In the genomic region with DNA sequence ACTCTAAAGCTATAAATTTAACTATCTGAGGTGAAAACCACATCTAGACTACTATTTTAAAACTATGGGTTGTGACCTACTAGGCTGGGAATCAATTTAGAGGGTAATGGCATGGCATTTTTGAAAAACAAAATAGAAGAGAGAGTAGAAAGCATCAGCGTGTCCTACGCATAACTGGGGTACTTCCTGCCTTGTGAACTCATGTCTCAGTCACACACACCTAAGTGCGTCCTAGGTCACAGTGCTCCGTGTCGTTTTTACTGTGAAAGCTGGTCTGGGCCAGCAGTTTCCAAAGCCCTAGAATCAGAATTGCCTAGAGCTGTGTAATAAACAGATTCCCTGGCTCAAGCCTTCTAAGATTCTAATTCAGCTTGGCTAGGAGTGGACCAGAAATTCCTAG, we compare ENCODE assay signal across 18 cellular contexts.
"Had no signal": no experiment of that assay in that cellular context is flagged by ENCODE, and none has a peak within 500 bp of the region (broad histone marks: within the 10 kb centered on the region; RNA-seq: fewer than 3 reads in every experiment).

No MANE protein-coding gene starts in this region.

- H3K36me3 ChIP-seq: cardiac muscle cell, prostate gland, uterus, WERI-Rb-1 had no signal

- H3K4me1 ChIP-seq: esophagus squamous epithelium, prostate gland, tibial nerve, uterus had no signal

- ATAC-seq: activated CD8-positive, alpha-beta memory T cell treated with anti-CD3 and anti-CD28 coated beads, Interleukin-2, amount 10 ng/mL, durations not matched to agents 7 days and 5 days; heart right ventricle had no signal

- H3K27ac Mint-ChIP-seq: activated CD8-positive, alpha-beta memory T cell treated with anti-CD3 and anti-CD28 coated beads, Interleukin-2, amount 10 ng/mL, durations not matched to agents 7 days and 5 days; dendritic cell treated with granulocyte-macrophage colony-stimulating factor and Interleukin-4, amounts not matched to agents 40 ng/mL and 50 ng/mL, for 4 days; stimulated activated naive CD8-positive, alpha-beta T cell treated with anti-CD3 and anti-CD28 coated beads, Interleukin-15, Interleukin-2, amounts not matched to agents 100 ng/mL and 50 ng/mL, for 24 hours had no signal

- H3K4me3 Mint-ChIP-seq: activated CD8-positive, alpha-beta memory T cell treated with anti-CD3 and anti-CD28 coated beads, Interleukin-2, amount 10 ng/mL, durations not matched to agents 7 days and 5 days; dendritic cell treated with granulocyte-macrophage colony-stimulating factor and Interleukin-4, amounts not matched to agents 40 ng/mL and 50 ng/mL, for 4 days; stimulated activated naive CD8-positive, alpha-beta T cell treated with anti-CD3 and anti-CD28 coated beads, Interleukin-15, Interleukin-2, amounts not matched to agents 100 ng/mL and 50 ng/mL, for 24 hours had no signal

- H3K4me3 ChIP-seq: cardiac muscle cell, esophagus squamous epithelium, heart right ventricle, left ventricle myocardium inferior, prostate gland, right atrium auricular region, tibial nerve, uterus had no signal

- DNase-seq: activated CD8-positive, alpha-beta memory T cell treated with anti-CD3 and anti-CD28 coated beads, Interleukin-2, amount 10 ng/mL, durations not matched to agents 7 days and 5 days; activated gamma-delta T cell treated with Interleukin-2 at 50 U/mL for 16 hours; amniotic stem cell; effector CD8-positive, alpha-beta T cell; esophagus squamous epithelium; heart right ventricle; kidney glomerular epithelial cell; left ventricle myocardium inferior; mammary epithelial cell; SHP77 treated with DMSO at 0.1 percent for 48 hours; uterus; WERI-Rb-1 had no signal

- H3K9me3 ChIP-seq: esophagus squamous epithelium, heart right ventricle, left ventricle myocardium inferior, prostate gland, right atrium auricular region, tibial nerve, uterus had no signal

- H3K9me3 Mint-ChIP-seq: dendritic cell treated with granulocyte-macrophage colony-stimulating factor and Interleukin-4, amounts not matched to agents 40 ng/mL and 50 ng/mL, for 4 days; stimulated activated naive CD8-positive, alpha-beta T cell treated with anti-CD3 and anti-CD28 coated beads, Interleukin-15, Interleukin-2, amounts not matched to agents 100 ng/mL and 50 ng/mL, for 24 hours had no signal

- H3K27me3 Mint-ChIP-seq: activated CD8-positive, alpha-beta memory T cell treated with anti-CD3 and anti-CD28 coated beads, Interleukin-2, amount 10 ng/mL, durations not matched to agents 7 days and 5 days; dendritic cell treated with granulocyte-macrophage colony-stimulating factor and Interleukin-4, amounts not matched to agents 40 ng/mL and 50 ng/mL, for 4 days; stimulated activated naive CD8-positive, alpha-beta T cell treated with anti-CD3 and anti-CD28 coated beads, Interleukin-15, Interleukin-2, amounts not matched to agents 100 ng/mL and 50 ng/mL, for 24 hours had no signal
